ENCODE assay signal across 12 cellular contexts in the genomic region with DNA sequence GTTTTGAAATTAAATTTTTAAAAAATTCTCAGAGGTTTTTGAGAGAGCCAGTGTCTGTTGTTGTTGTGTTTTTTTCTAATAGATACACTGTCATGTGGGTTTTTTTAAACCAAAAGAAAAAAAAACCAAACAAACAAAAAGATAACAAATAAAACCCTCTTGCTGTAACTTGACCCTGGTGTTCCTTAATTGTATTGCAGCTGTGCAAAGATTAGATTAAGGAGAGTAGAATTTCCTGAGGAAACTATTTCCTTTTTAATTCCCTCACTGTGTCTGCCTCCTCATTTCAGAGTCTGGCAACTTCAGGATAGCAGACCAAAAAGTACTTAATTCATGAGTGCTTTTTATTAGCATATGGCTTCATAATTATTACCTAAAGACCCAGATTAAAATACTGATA.
A peak's percentile ranks its signal among the peaks of the same experiment; 100 is the strongest.
DNase-seq lines count a peak whose midpoint lies in the region; ATAC-seq and TF ChIP-seq lines count a peak whose summit lies in the region.
"Had no signal": no experiment of that assay in that cellular context is flagged by ENCODE, and none has a peak within 500 bp of the region (broad histone marks: within the 10 kb centered on the region; RNA-seq: fewer than 3 reads in every experiment).

No MANE protein-coding gene starts in this region.

- no peaks in the 10 kb centered on the region for H3K9me2 ChIP-seq in GM23338 (ENCODE audit: insufficient read depth)

- no peaks in the 10 kb centered on the region for H3K79me2 ChIP-seq in GM23338 (replicated peaks; ENCODE audit: insufficient read depth)

- H3K4me2 ChIP-seq in GM23338: no peak overlapping the region
- H3K4me2 ChIP-seq: BLaER1 had no signal

- H3K36me3 Mint-ChIP-seq in GM23338 (ENCODE audit: low read depth): no peaks in the 10 kb centered on the region

- no peaks in the 10 kb centered on the region for H3K27me3 ChIP-seq in AG04450 (ENCODE audit: control insufficient read depth, insufficient read depth, low read length)
- no peaks in the 10 kb centered on the region for H3K27me3 ChIP-seq in GM23338 (ENCODE audit: insufficient read depth)
- H3K27me3 ChIP-seq in RWPE2 (ENCODE audit: insufficient read depth, poor library complexity, severe bottlenecking): no peaks in the 10 kb centered on the region
- H3K27me3 ChIP-seq: BLaER1, neutrophil had no signal

- TF ChIP-seq CTCF in AG04450 (IDR thresholded peaks at IDR 0.05; ENCODE audit: low read depth, low read length) (peak; percentile 49), GM23338 (conservative IDR thresholded peaks at IDR 0.05; ENCODE audit: low read depth in 2 of 2) (peak in 1 of 2 experiments; percentile 59; a peak in 2 of 4 replicates), RWPE2 (IDR thresholded peaks at IDR 0.05; ENCODE audit: poor library complexity, severe bottlenecking) (peak; percentile 45)

- H3K4me3 ChIP-seq in AG04450 (ENCODE audit: low read depth, low read length): no peak overlapping the region
- H3K4me3 ChIP-seq in GM23338: no peak overlapping the region
- no peak overlapping the region for H3K4me3 ChIP-seq in RWPE2 (ENCODE audit: severe bottlenecking)
- H3K4me3 ChIP-seq: BLaER1 had no signal

- H3K4me3 Mint-ChIP-seq in GM23338: no peak overlapping the region
- H3K4me3 Mint-ChIP-seq: activated T-cell treated with anti-CD3 and anti-CD28 coated beads, Interleukin-2, amount 50 U/mL, for 72 hours had no signal

- no peaks in the 10 kb centered on the region for H3F3A ChIP-seq in GM23338 (replicated peaks; ENCODE audit: low read depth)

- H3K4me1 Mint-ChIP-seq in GM23338: peaks cover 3% of the 10 kb centered on the region; the same call in 1 of the 3 replicates

- H3K27ac ChIP-seq in AG04450 (ENCODE audit: low read depth, low read length) (no peak overlapping the region), GM23338 (ENCODE audit: low read depth) (no peak overlapping the region), RWPE2 (ENCODE audit: poor library complexity, severe bottlenecking) (no peak overlapping the region)
- H3K27ac ChIP-seq: BLaER1, neutrophil had no signal

- no peaks in the 10 kb centered on the region for H4K20me1 ChIP-seq in GM23338 (replicated peaks; ENCODE audit: insufficient read depth)
- H4K20me1 ChIP-seq: BLaER1 had no signal

- no peak overlapping the region for H3K27ac Mint-ChIP-seq in GM23338
- H3K27ac Mint-ChIP-seq: activated T-cell treated with anti-CD3 and anti-CD28 coated beads, Interleukin-2, amount 50 U/mL, for 72 hours had no signal

- H3K36me3 ChIP-seq in GM23338 (ENCODE audit: insufficient read depth): no peaks in the 10 kb centered on the region
- no peaks in the 10 kb centered on the region for H3K36me3 ChIP-seq in RWPE2 (ENCODE audit: low read depth)
- H3K36me3 ChIP-seq: BLaER1, neutrophil had no signal

- H3K9me3 ChIP-seq in AG04450 (ENCODE audit: control insufficient read depth, insufficient read depth, low read length): no peaks in the 10 kb centered on the region
- no peaks in the 10 kb centered on the region for H3K9me3 ChIP-seq in RWPE2 (ENCODE audit: severe bottlenecking)
- H3K9me3 ChIP-seq: BLaER1, neutrophil had no signal

- POLR2A ChIA-PET in AG04450 (lab: Yijun Ruan, JAX): no interaction called here

- H3K4me1 ChIP-seq in GM23338 (ENCODE audit: insufficient read depth): 0 out of 2 replicates have a peak, but pooled peaks cover 4% of the 10 kb centered on the region
- H3K4me1 ChIP-seq in RWPE2 (ENCODE audit: insufficient read depth, poor library complexity, severe bottlenecking): no peaks in the 10 kb centered on the region

- CTCF ChIA-PET in AG04450 (lab: Charles Lee): interaction anchor here (0.7 to 1.2 kb wide), 2 partner anchors 21 to 183 kb away, joined by 3 to 6 read pairs; no protein-coding TSS in a partner anchor

- H3K27me3 Mint-ChIP-seq in GM23338 (ENCODE audit: insufficient read depth, low read depth, poor library complexity): no peaks in the 10 kb centered on the region

- ATAC-seq in GM23338: no peak
- ATAC-seq in RWPE2 (ENCODE audit: low read depth): no peak
- ATAC-seq in GM19467 (IDR thresholded peaks at IDR 0.05; ENCODE audit: unreplicated experiment): no peak
- no peak for ATAC-seq in GM18520 (IDR thresholded peaks at IDR 0.05; ENCODE audit: unreplicated experiment)
- ATAC-seq: activated T-cell treated with anti-CD3 and anti-CD28 coated beads, Interleukin-2, amount 50 U/mL, for 72 hours had no signal

- no peak overlapping the region for H2AFZ ChIP-seq in GM23338

- H3K9me3 Mint-ChIP-seq in GM23338: no peaks in the 10 kb centered on the region

- DNase-seq in AG04450 (ENCODE audit: low read depth, low spot score) (no peak), GM23338 (ENCODE audit: low spot score) (peak; percentile 47), RWPE2 (ENCODE audit: low spot score) (no peak), foreskin melanocyte (peak; percentile 2), SHP77 (lab: John Stamatoyannopoulos, UW) (no peak), NCI-H2107 treated with DMSO at 0.1 percent for 48 hours (lab: John Stamatoyannopoulos, UW; ENCODE audit: unreplicated experiment) (no peak)
- DNase-seq: activated T-cell treated with anti-CD3 and anti-CD28 coated beads, Interleukin-2, amount 50 U/mL, for 72 hours; kidney had no signal

TF ChIP-seq in GM23338, 12 proteins besides CTCF, POLR2A, EP300 and RAD21 (continues in another document):
- TF ChIP-seq EZH2 (IDR thresholded peaks at IDR 0.05; ENCODE audit: low read depth, unreplicated experiment) (no peak), EZH2phosphoT487 (IDR thresholded peaks at IDR 0.05; ENCODE audit: unreplicated experiment) (no peak), NANOG (IDR thresholded peaks at IDR 0.05; ENCODE audit: borderline replicate concordance) (no peak), CREB1 (CRISPR knock-in tag; IDR thresholded peaks at IDR 0.05; ENCODE audit: low read depth) (no peak), POLR2AphosphoS5 (IDR thresholded peaks at IDR 0.05; ENCODE audit: low read depth) (no peak), ZNF331 (CRISPR knock-in tag; IDR thresholded peaks at IDR 0.05; ENCODE audit: low read depth) (no peak)
- TF ChIP-seq, protein P1, sequence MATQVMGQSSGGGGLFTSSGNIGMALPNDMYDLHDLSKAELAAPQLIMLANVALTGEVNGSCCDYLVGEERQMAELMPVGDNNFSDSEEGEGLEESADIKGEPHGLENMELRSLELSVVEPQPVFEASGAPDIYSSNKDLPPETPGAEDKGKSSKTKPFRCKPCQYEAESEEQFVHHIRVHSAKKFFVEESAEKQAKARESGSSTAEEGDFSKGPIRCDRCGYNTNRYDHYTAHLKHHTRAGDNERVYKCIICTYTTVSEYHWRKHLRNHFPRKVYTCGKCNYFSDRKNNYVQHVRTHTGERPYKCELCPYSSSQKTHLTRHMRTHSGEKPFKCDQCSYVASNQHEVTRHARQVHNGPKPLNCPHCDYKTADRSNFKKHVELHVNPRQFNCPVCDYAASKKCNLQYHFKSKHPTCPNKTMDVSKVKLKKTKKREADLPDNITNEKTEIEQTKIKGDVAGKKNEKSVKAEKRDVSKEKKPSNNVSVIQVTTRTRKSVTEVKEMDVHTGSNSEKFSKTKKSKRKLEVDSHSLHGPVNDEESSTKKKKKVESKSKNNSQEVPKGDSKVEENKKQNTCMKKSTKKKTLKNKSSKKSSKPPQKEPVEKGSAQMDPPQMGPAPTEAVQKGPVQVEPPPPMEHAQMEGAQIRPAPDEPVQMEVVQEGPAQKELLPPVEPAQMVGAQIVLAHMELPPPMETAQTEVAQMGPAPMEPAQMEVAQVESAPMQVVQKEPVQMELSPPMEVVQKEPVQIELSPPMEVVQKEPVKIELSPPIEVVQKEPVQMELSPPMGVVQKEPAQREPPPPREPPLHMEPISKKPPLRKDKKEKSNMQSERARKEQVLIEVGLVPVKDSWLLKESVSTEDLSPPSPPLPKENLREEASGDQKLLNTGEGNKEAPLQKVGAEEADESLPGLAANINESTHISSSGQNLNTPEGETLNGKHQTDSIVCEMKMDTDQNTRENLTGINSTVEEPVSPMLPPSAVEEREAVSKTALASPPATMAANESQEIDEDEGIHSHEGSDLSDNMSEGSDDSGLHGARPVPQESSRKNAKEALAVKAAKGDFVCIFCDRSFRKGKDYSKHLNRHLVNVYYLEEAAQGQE (IDR thresholded peaks at IDR 0.05; ENCODE audit: unreplicated experiment): no peak

Comparison
In these comparisons a context has a peak if more than half of its experiments do, and no peak if none do; other contexts are left out.
1. DNase-seq: peak in GM23338 (single experiment) and foreskin melanocyte (single experiment); none in AG04450 (single experiment), RWPE2 (single experiment), SHP77 (0 of 2) and NCI-H2107 treated with DMSO at 0.1 percent for 48 hours (single experiment).